ENCODE assay signal across 19 cellular contexts in genomic region chr15:36880226-36880912, GRCh38.
DNase-seq lines count a peak whose midpoint lies in the region; ATAC-seq and TF ChIP-seq lines count a peak whose summit lies in the region.
"Had no signal": no experiment of that assay in that cellular context is flagged by ENCODE, and none has a peak within 500 bp of the region (broad histone marks: within the 10 kb centered on the region; RNA-seq: fewer than 3 reads in every experiment).

No MANE protein-coding gene starts in this region.

- TF ChIP-seq CTCF in chondrocyte (IDR thresholded peaks at IDR 0.05), result no peak
- no peak for TF ChIP-seq CTCF in osteoblast (IDR thresholded peaks at IDR 0.05; ENCODE audit: extremely low read depth, low read depth, low read length)

- H3K27me3 ChIP-seq in HUES48 (ENCODE audit: control insufficient read depth, insufficient read depth, low read length) (peaks cover 97% of the 10 kb centered on the region), iPS-18a (ENCODE audit: control insufficient read depth, insufficient read depth, low read length) (peaks cover 99% of the 10 kb centered on the region), osteoblast (ENCODE audit: insufficient read depth, low read length) (peaks cover 90% of the 10 kb centered on the region)

- DNase-seq in chondrocyte (ENCODE audit: low spot score) (peak; percentile 83), osteoblast (ENCODE audit: insufficient read length, low spot score, missing footprints) (no peak), pons (ENCODE audit: low spot score) (no peak), HT-29 (ENCODE audit: low spot score) (no peak)
- DNase-seq in activated naive CD4-positive, alpha-beta T cell treated with anti-CD3 and anti-CD28 coated beads, Interleukin-2, amount 10 ng/mL, durations not matched to agents 7 days and 5 days, result no peak
- DNase-seq: activated CD4-positive, CD25-positive, alpha-beta regulatory T cell; activated gamma-delta T cell treated with Interleukin-2 at 50 U/mL for 16 hours; brain microvascular endothelial cell; DMS153; effector memory CD4-positive, alpha-beta T cell; MV-4-11; stimulated activated CD4-positive, alpha-beta T cell treated with anti-CD3 and anti-CD28 coated beads, Interleukin-12 subunit alpha, Interleukin-12 subunit beta, amount 100 ng/mL, for 4 hours; stomach; T-cell had no signal

- CTCF ChIA-PET in activated naive CD4-positive, alpha-beta T cell treated with anti-CD3 and anti-CD28 coated beads, Interleukin-2, amount 10 ng/mL, durations not matched to agents 7 days and 5 days (lab: Charles Lee), result no interaction called here

- no peak for ATAC-seq in HG03565 (IDR thresholded peaks at IDR 0.05; ENCODE audit: unreplicated experiment)
- ATAC-seq: T-cell had no signal

- peaks cover 76% of the 10 kb centered on the region for H3K27me3 Mint-ChIP-seq in chondrocyte (ENCODE audit: low read depth)
- peaks cover 93% of the 10 kb centered on the region for H3K27me3 Mint-ChIP-seq in activated naive CD4-positive, alpha-beta T cell treated with anti-CD3 and anti-CD28 coated beads, Interleukin-2, amount 10 ng/mL, durations not matched to agents 7 days and 5 days

- no peak overlapping the region for H3K27ac Mint-ChIP-seq in chondrocyte (ENCODE audit: unreplicated experiment)
- no peak overlapping the region for H3K27ac Mint-ChIP-seq in activated naive CD4-positive, alpha-beta T cell treated with anti-CD3 and anti-CD28 coated beads, Interleukin-2, amount 10 ng/mL, durations not matched to agents 7 days and 5 days
- H3K27ac Mint-ChIP-seq: T-cell had no signal

- H3K9me3 Mint-ChIP-seq in chondrocyte (ENCODE audit: low read depth), result no peaks in the 10 kb centered on the region
- H3K9me3 Mint-ChIP-seq in activated naive CD4-positive, alpha-beta T cell treated with anti-CD3 and anti-CD28 coated beads, Interleukin-2, amount 10 ng/mL, durations not matched to agents 7 days and 5 days, result no peaks in the 10 kb centered on the region

- H3K27ac ChIP-seq in HUES48 (ENCODE audit: low read depth, low read length) (no peak overlapping the region), iPS-18a (ENCODE audit: low read length) (no peak overlapping the region), osteoblast (ENCODE audit: low read depth, low read length) (no peak overlapping the region)
- H3K27ac ChIP-seq: brain microvascular endothelial cell, neutrophil, stomach had no signal

- H3K4me1 ChIP-seq in HUES48 (ENCODE audit: control insufficient read depth, insufficient read depth, low read length), result peaks cover 54% of the 10 kb centered on the region
- H3K4me1 ChIP-seq in iPS-18a (ENCODE audit: control insufficient read depth, low read depth, low read length), result peaks cover 52% of the 10 kb centered on the region
- peaks cover 14% of the 10 kb centered on the region for H3K4me1 ChIP-seq in osteoblast (ENCODE audit: insufficient read depth, low read length)

- peak overlapping the region; percentile 43 for H3K4me2 ChIP-seq in osteoblast (ENCODE audit: insufficient read depth, low read length)

- peak overlapping the region; percentile 44 for H3K4me3 Mint-ChIP-seq in chondrocyte (ENCODE audit: unreplicated experiment)
- no peak overlapping the region for H3K4me3 Mint-ChIP-seq in activated naive CD4-positive, alpha-beta T cell treated with anti-CD3 and anti-CD28 coated beads, Interleukin-2, amount 10 ng/mL, durations not matched to agents 7 days and 5 days
- H3K4me3 Mint-ChIP-seq: T-cell had no signal

- H3K9ac ChIP-seq in HUES48 (ENCODE audit: low read depth, low read length) (no peak overlapping the region), iPS-18a (ENCODE audit: low read length) (no peak overlapping the region)

- no peaks in the 10 kb centered on the region for H3K9me3 ChIP-seq in HUES48 (ENCODE audit: control insufficient read depth, insufficient read depth, low read length)
- no peaks in the 10 kb centered on the region for H3K9me3 ChIP-seq in iPS-18a (ENCODE audit: control insufficient read depth, low read depth, low read length)
- H3K9me3 ChIP-seq in osteoblast (ENCODE audit: low read depth, low read length), result no peaks in the 10 kb centered on the region
- H3K9me3 ChIP-seq: neutrophil, stomach had no signal

- no peaks in the 10 kb centered on the region for H3K79me2 ChIP-seq in osteoblast (ENCODE audit: insufficient read depth, low read length)

- H3K36me3 ChIP-seq in HUES48 (ENCODE audit: control insufficient read depth, insufficient read depth, low read length) (no peaks in the 10 kb centered on the region), iPS-18a (ENCODE audit: control insufficient read depth, low read depth, low read length) (no peaks in the 10 kb centered on the region), osteoblast (ENCODE audit: insufficient read depth, low read length) (no peaks in the 10 kb centered on the region)
- H3K36me3 ChIP-seq: brain microvascular endothelial cell, neutrophil, stomach had no signal

- H3K36me3 Mint-ChIP-seq in chondrocyte (ENCODE audit: low read depth), result peaks cover 4% of the 10 kb centered on the region
- peaks cover 3% of the 10 kb centered on the region for H3K36me3 Mint-ChIP-seq in activated naive CD4-positive, alpha-beta T cell treated with anti-CD3 and anti-CD28 coated beads, Interleukin-2, amount 10 ng/mL, durations not matched to agents 7 days and 5 days
- H3K36me3 Mint-ChIP-seq: T-cell had no signal

- H4K20me1 ChIP-seq in osteoblast (ENCODE audit: insufficient read depth, low read length), result peaks cover 2% of the 10 kb centered on the region

- no peak overlapping the region for H2AFZ ChIP-seq in osteoblast (ENCODE audit: low read length)

- H3K4me1 Mint-ChIP-seq in chondrocyte (ENCODE audit: low read depth), result peaks cover 36% of the 10 kb centered on the region
- peaks cover 2% of the 10 kb centered on the region for H3K4me1 Mint-ChIP-seq in activated naive CD4-positive, alpha-beta T cell treated with anti-CD3 and anti-CD28 coated beads, Interleukin-2, amount 10 ng/mL, durations not matched to agents 7 days and 5 days

- H3K4me3 ChIP-seq in HUES48 (ENCODE audit: low read depth, low read length) (peak overlapping the region; percentile 46), iPS-18a (ENCODE audit: low read length) (peak overlapping the region; percentile 55), osteoblast (ENCODE audit: insufficient read depth, low read length) (no peak overlapping the region)
- H3K4me3 ChIP-seq: lung had no signal
